25 cellular contexts compared by ENCODE assay signal in genomic region chr15:79463781-79464270, GRCh38. TPM values are rescaled to one million over a fixed set of nuclear protein-coding genes. Genes with fewer than 3 reads are reported as not detected.
DNase-seq lines count a peak whose midpoint lies in the region; ATAC-seq, FAIRE-seq and TF ChIP-seq lines count a peak whose summit lies in the region.
"Had no signal": no experiment of that assay in that cellular context is flagged by ENCODE, and none has a peak within 500 bp of the region (broad histone marks: within the 10 kb centered on the region; RNA-seq: fewer than 3 reads in every experiment).

No MANE protein-coding gene starts in this region.

- 83 to 87% (median 85%) methylated on average over 4 of the region's 4 CpGs for WGBS in heart left ventricle, 4 donors

- no peaks in the 10 kb centered on the region for H3K4me1 ChIP-seq in heart left ventricle
- H3K4me1 ChIP-seq: A549, Caco-2 had no signal

- no peak overlapping the region for H3K27ac ChIP-seq in heart left ventricle
- H3K27ac ChIP-seq: 22Rv1; A549; BLaER1 treated with 17β-estradiol and CSF1 and Interleukin-3, amounts not matched to agents 10 nM and 100 nM; C4-2B had no signal

- DNase-seq in activated CD4-positive, alpha-beta T cell treated with anti-CD3 and anti-CD28 coated beads, Interleukin-2, amount 10 ng/mL, durations not matched to agents 24 days and 14 days: peak; percentile 35
- DNase-seq in activated CD4-positive, alpha-beta T cell treated with anti-CD3 and anti-CD28 coated beads for 48 hours: no peak
- DNase-seq in bronchial epithelial cell (ENCODE audit: low read depth) (no peak), cerebellum (ENCODE audit: low spot score) (peak; percentile 47), osteocyte (ENCODE audit: extremely low spot score, unreplicated experiment) (peak; percentile 46), heart left ventricle (no peak), NCI-H1092 (lab: John Stamatoyannopoulos, UW) (no peak), HTR-8/SVneo (ENCODE audit: insufficient read length, low spot score) (no peak)
- DNase-seq: AML-193; Caco-2; Calu3; CD4-positive, alpha-beta T cell; CD8-positive, alpha-beta T cell; DMS79 treated with DMSO at 0.1 percent for 48 hours; GDM1 had no signal

- TF ChIP-seq POLR2A in heart left ventricle (IDR thresholded peaks at IDR 0.05): no peak

- no peak overlapping the region for H3K4me3 Mint-ChIP-seq in activated CD4-positive, alpha-beta T cell treated with anti-CD3 and anti-CD28 coated beads, Interleukin-2, amount 10 ng/mL, durations not matched to agents 24 days and 14 days
- H3K4me3 Mint-ChIP-seq in osteocyte (ENCODE audit: unreplicated experiment): no peak overlapping the region
- H3K4me3 Mint-ChIP-seq: B cell; CD4-positive, alpha-beta T cell; CD8-positive, alpha-beta T cell had no signal

- H3K27me3 Mint-ChIP-seq in activated CD4-positive, alpha-beta T cell treated with anti-CD3 and anti-CD28 coated beads, Interleukin-2, amount 10 ng/mL, durations not matched to agents 24 days and 14 days: no peaks in the 10 kb centered on the region
- no peaks in the 10 kb centered on the region for H3K27me3 Mint-ChIP-seq in osteocyte (ENCODE audit: unreplicated experiment)
- H3K27me3 Mint-ChIP-seq: B cell; CD4-positive, alpha-beta T cell had no signal

- H3K36me3 ChIP-seq in bronchial epithelial cell (ENCODE audit: control insufficient read depth, insufficient read depth, low read length) (no peaks in the 10 kb centered on the region), heart left ventricle (no peaks in the 10 kb centered on the region)

- H3K27me3 ChIP-seq in bronchial epithelial cell (ENCODE audit: control insufficient read depth, insufficient read depth, low read length): no peaks in the 10 kb centered on the region
- H3K27me3 ChIP-seq in heart left ventricle: peaks cover 0 to 6% (median 0%) of the 10 kb centered on the region in 9 donors
- H3K27me3 ChIP-seq: BLaER1 treated with 17β-estradiol and CSF1 and Interleukin-3, amounts not matched to agents 10 nM and 100 nM had no signal

- H3K9me3 ChIP-seq in heart left ventricle: no peaks in the 10 kb centered on the region
- H3K9me3 ChIP-seq: A549; BLaER1 treated with 17β-estradiol and CSF1 and Interleukin-3, amounts not matched to agents 10 nM and 100 nM; Caco-2 had no signal

- FAIRE-seq in bronchial epithelial cell (lab: Jason Lieb, UNC): peak; percentile 66
- FAIRE-seq in HTR-8/SVneo (lab: Jason Lieb, UNC): no peak
- FAIRE-seq: A549, D721Med, GM12878, GM12892, GM18507, GM19239 had no signal

- ATAC-seq in heart left ventricle: no peak
- ATAC-seq: A549; CD8-positive, alpha-beta T cell; GM12878 had no signal

- H3K4me3 ChIP-seq in bronchial epithelial cell (ENCODE audit: low read depth, low read length): no peak overlapping the region
- no peak overlapping the region for H3K4me3 ChIP-seq in heart left ventricle
- H3K4me3 ChIP-seq: A549; BLaER1 treated with 17β-estradiol and CSF1 and Interleukin-3, amounts not matched to agents 10 nM and 100 nM; GM12878 had no signal

- TF ChIP-seq CTCF in bronchial epithelial cell (IDR thresholded peaks at IDR 0.05; ENCODE audit: insufficient read depth, low read length, severe bottlenecking): no peak
- no peak for TF ChIP-seq CTCF in osteocyte (IDR thresholded peaks at IDR 0.05)
- TF ChIP-seq CTCF in heart left ventricle (IDR thresholded peaks at IDR 0.05): no peak

- no peaks in the 10 kb centered on the region for H3K36me3 Mint-ChIP-seq in activated CD4-positive, alpha-beta T cell treated with anti-CD3 and anti-CD28 coated beads, Interleukin-2, amount 10 ng/mL, durations not matched to agents 24 days and 14 days (ENCODE audit: low read depth)
- no peaks in the 10 kb centered on the region for H3K36me3 Mint-ChIP-seq in osteocyte (ENCODE audit: unreplicated experiment)
- H3K36me3 Mint-ChIP-seq: CD8-positive, alpha-beta T cell had no signal

- H3K4me1 Mint-ChIP-seq in activated CD4-positive, alpha-beta T cell treated with anti-CD3 and anti-CD28 coated beads, Interleukin-2, amount 10 ng/mL, durations not matched to agents 24 days and 14 days: no peaks in the 10 kb centered on the region
- no peaks in the 10 kb centered on the region for H3K4me1 Mint-ChIP-seq in osteocyte (ENCODE audit: unreplicated experiment)
- H3K4me1 Mint-ChIP-seq: B cell had no signal

- intact Hi-C loops in activated CD4-positive, alpha-beta T cell treated with anti-CD3 and anti-CD28 coated beads, Interleukin-2, amount 10 ng/mL, durations not matched to agents 24 days and 14 days (cut with micrococcal nuclease): no loop called here
- intact Hi-C loops in heart left ventricle (cut with DNase I): no loop called here

- no peak overlapping the region for H3K27ac Mint-ChIP-seq in activated CD4-positive, alpha-beta T cell treated with anti-CD3 and anti-CD28 coated beads, Interleukin-2, amount 10 ng/mL, durations not matched to agents 24 days and 14 days
- H3K27ac Mint-ChIP-seq in osteocyte (ENCODE audit: unreplicated experiment): no peak overlapping the region
- H3K27ac Mint-ChIP-seq: B cell; CD4-positive, alpha-beta T cell; CD8-positive, alpha-beta T cell had no signal

- H3K9me3 Mint-ChIP-seq in activated CD4-positive, alpha-beta T cell treated with anti-CD3 and anti-CD28 coated beads, Interleukin-2, amount 10 ng/mL, durations not matched to agents 24 days and 14 days: no peaks in the 10 kb centered on the region
- H3K9me3 Mint-ChIP-seq in osteocyte (ENCODE audit: unreplicated experiment): no peaks in the 10 kb centered on the region
- H3K9me3 Mint-ChIP-seq: CD4-positive, alpha-beta T cell; CD8-positive, alpha-beta T cell had no signal

RNA-seq across cellular contexts. Expression of gene MINAR1, which starts 31.7 kb away (rescaled TPM):
- total RNA-seq in activated CD4-positive, alpha-beta T cell treated with anti-CD3 and anti-CD28 coated beads, Interleukin-2, amount 10 ng/mL, durations not matched to agents 24 days and 14 days: 0.64 and 0.65 TPM in 2 replicates
- total RNA-seq in bronchial epithelial cell (0.26 and 0.53 TPM in 2 replicates), cerebellum (17.7 TPM), osteocyte (1.7 and 2.1 TPM in 2 replicates), heart left ventricle (under 1 TPM in 7 of 9 donors, not detected in 2; 0.04 to 0.29 (median 0.14) TPM)
- polyA plus RNA-seq in heart left ventricle: under 1 TPM; 0.04 to 0.06 TPM

Comparison
In these comparisons a context has a peak if more than half of its experiments do, and no peak if none do; other contexts are left out.
1. DNase-seq: peak in activated CD4-positive, alpha-beta T cell treated with anti-CD3 and anti-CD28 coated beads, Interleukin-2, amount 10 ng/mL, durations not matched to agents 24 days and 14 days (single experiment), cerebellum (single experiment) and osteocyte (single experiment); none in activated CD4-positive, alpha-beta T cell treated with anti-CD3 and anti-CD28 coated beads for 48 hours (single experiment), bronchial epithelial cell (single experiment), heart left ventricle (0 of 5), NCI-H1092 (single experiment) and HTR-8/SVneo (single experiment).